In genomic region chr1:184193451-184193850, GRCh38 we compare ENCODE assay signal across 17 cellular contexts.
DNase-seq lines count a peak whose midpoint lies in the region; ATAC-seq and TF ChIP-seq lines count a peak whose summit lies in the region.
"Had no signal": no experiment of that assay in that cellular context is flagged by ENCODE, and none has a peak within 500 bp of the region (broad histone marks: within the 10 kb centered on the region; RNA-seq: fewer than 3 reads in every experiment).

No MANE protein-coding gene starts in this region.

- no peak overlapping the region for H2AFZ ChIP-seq in GM23248

- no peak overlapping the region for H3K27ac ChIP-seq in GM23248
- peak overlapping the region in 1 of 10 donors; percentile 20 for H3K27ac ChIP-seq in heart right ventricle
- no peak overlapping the region for H3K27ac ChIP-seq in right cardiac atrium (ENCODE audit: low read length)

- in situ Hi-C loops in GM23248 (cut with MboI), result no loop called here

- no peaks in the 10 kb centered on the region for H3K9me2 ChIP-seq in GM23248 (ENCODE audit: insufficient read depth)

- no peak overlapping the region for H3K9ac ChIP-seq in GM23248

- H3K4me2 ChIP-seq in GM23248 (ENCODE audit: unreplicated experiment), result no peak overlapping the region

- no peak for TF ChIP-seq CTCF in heart right ventricle (IDR thresholded peaks at IDR 0.05)

- DNase-seq in ELR (ENCODE audit: low read depth) (peak; percentile 4), GM23248 (peak; percentile 25), heart right ventricle (peak; percentile 29 to 52), right cardiac atrium (peak; percentile 16 to 69 (median 68)), Kasumi-1 (lab: John Stamatoyannopoulos, UW) (no peak), NCI-H1930 (lab: John Stamatoyannopoulos, UW) (no peak)
- DNase-seq: C1 segment of cervical spinal cord; Calu3; CD4-positive, alpha-beta memory T cell; COR-L47; DMS53; DMS79 treated with DMSO at 0.1 percent for 48 hours; GOT3; HFFc6 had no signal

- no peaks in the 10 kb centered on the region for H3K79me2 ChIP-seq in GM23248 (ENCODE audit: insufficient read depth)

- no peak overlapping the region for H3K4me3 ChIP-seq in GM23248
- no peak overlapping the region for H3K4me3 ChIP-seq in heart right ventricle
- no peak overlapping the region for H3K4me3 ChIP-seq in right cardiac atrium (ENCODE audit: low read length)
- H3K4me3 ChIP-seq: HAP-1 had no signal

- peaks cover 6% of the 10 kb centered on the region; the same call in 1 of the 2 replicates for H3F3A ChIP-seq in GM23248 (ENCODE audit: insufficient read depth)

- WGBS in GM23248 (ENCODE audit: low coverage in 1 of 2, low lambda C conversion rate in 2 of 2, missing lambda C conversion rate in 2 of 2), 2 experiments, result 87 to 95% methylated on average over 1 of the region's 1 CpG
- WGBS in heart right ventricle, 2 donors, result 54 to 69% methylated on average over 1 of the region's 1 CpG
- 63% methylated on average over 1 of the region's 1 CpG for WGBS in right cardiac atrium

- no peaks in the 10 kb centered on the region for H3K36me3 ChIP-seq in GM23248 (ENCODE audit: low read depth)
- no peaks in the 10 kb centered on the region for H3K36me3 ChIP-seq in heart right ventricle
- H3K36me3 ChIP-seq: HAP-1 had no signal

- no peaks in the 10 kb centered on the region for H3K9me3 ChIP-seq in GM23248 (ENCODE audit: low read depth)
- H3K9me3 ChIP-seq in heart right ventricle, result peaks cover 0 to 3% (median 0%) of the 10 kb centered on the region in 11 donors
- H3K9me3 ChIP-seq in right cardiac atrium (ENCODE audit: control insufficient read depth, low read length), result no peaks in the 10 kb centered on the region
- H3K9me3 ChIP-seq: HAP-1 had no signal

- H4K20me1 ChIP-seq in GM23248 (ENCODE audit: insufficient read depth), result no peaks in the 10 kb centered on the region

- ATAC-seq in heart right ventricle (peak in 6 of 8 donors; percentile 63 to 85 (median 76)), right cardiac atrium (peak in 1 of 2 donors; percentile 36), HG03354 (IDR thresholded peaks at IDR 0.05; ENCODE audit: poor library complexity, severe bottlenecking, unreplicated experiment) (no peak), GM18861 (IDR thresholded peaks at IDR 0.05; ENCODE audit: unreplicated experiment) (no peak)

- intact Hi-C loops in heart right ventricle (cut with DNase I) (no loop called here), right cardiac atrium (cut with DNase I) (no loop called here)

- H3K27me3 ChIP-seq in GM23248 (replicated peaks; ENCODE audit: insufficient read depth) (no peaks in the 10 kb centered on the region), heart right ventricle (no peaks in the 10 kb centered on the region), right cardiac atrium (ENCODE audit: control insufficient read depth, insufficient read depth) (no peaks in the 10 kb centered on the region)

- H3K4me1 ChIP-seq in GM23248 (ENCODE audit: insufficient read depth), result peaks cover 12% of the 10 kb centered on the region
- peaks cover 0 to 43% (median 11%) of the 10 kb centered on the region in 9 donors for H3K4me1 ChIP-seq in heart right ventricle
- no peaks in the 10 kb centered on the region for H3K4me1 ChIP-seq in right cardiac atrium (ENCODE audit: control insufficient read depth, insufficient read depth, low read length)

Comparison
In these comparisons a context has a peak if more than half of its experiments do, and no peak if none do; other contexts are left out.
1. DNase-seq: peak in ELR (single experiment), GM23248 (single experiment), heart right ventricle (2 of 2) and right cardiac atrium (3 of 3); none in Kasumi-1 (0 of 2) and NCI-H1930 (0 of 2).
2. ATAC-seq: peak in heart right ventricle (6 of 8); none in HG03354 (single experiment) and GM18861 (single experiment).